In genomic region chr12:67648306-67649164, GRCh38 we compare ENCODE assay signal across 8 cellular contexts. TPM values are rescaled to one million over a fixed set of nuclear protein-coding genes. Genes with fewer than 3 reads are reported as not detected.
DNase-seq lines count a peak whose midpoint lies in the region; ATAC-seq and TF ChIP-seq lines count a peak whose summit lies in the region.

DYRK2 (plus strand) TSS chr12:67648745; CDS start chr12:67649134, 389 bp downstream.

- H3K9me3 Mint-ChIP-seq in activated naive CD4-positive, alpha-beta T cell treated with anti-CD3 and anti-CD28 coated beads for 36 hours: no peaks in the 10 kb centered on the region

- H3K27me3 ChIP-seq in testis: no peaks in the 10 kb centered on the region

- peaks cover 39% of the 10 kb centered on the region for H3K4me1 Mint-ChIP-seq in activated naive CD4-positive, alpha-beta T cell treated with anti-CD3 and anti-CD28 coated beads for 36 hours (ENCODE audit: low read depth)

- peak within 1 kb of the TSS; percentile 87 to 96 for H3K27ac ChIP-seq in testis

- TF ChIP-seq POLR2A in Raji (IDR thresholded peaks at IDR 0.05; ENCODE audit: insufficient read depth, low read depth, low read length) (peak; percentile 87), testis (IDR thresholded peaks at IDR 0.05) (peak; percentile 39)

- peaks cover 20% of the 10 kb centered on the region for H3K4me1 ChIP-seq in testis

- ATAC-seq in GM21423 (IDR thresholded peaks at IDR 0.05; ENCODE audit: unreplicated experiment): peak; percentile 42

- 1 to 2% methylated on average over 13 to 64 of the region's 109 CpGs for WGBS in testis, 2 donors

- peak within 1 kb of the TSS; percentile 88 to 97 for H3K4me3 ChIP-seq in testis

- intact Hi-C loops in activated naive CD4-positive, alpha-beta T cell treated with anti-CD3 and anti-CD28 coated beads for 36 hours (cut with micrococcal nuclease): loop anchor here (2.0 to 5.0 kb wide), 3 partner anchors 71 to 380 kb away; partner anchors contain the start of gene CAND1
- intact Hi-C loops in testis (cut with DNase I; ENCODE audit: low total_unique reads): no loop called here

- DNase-seq in DMS53 (lab: John Stamatoyannopoulos, UW) (peak; percentile 95), HuH-7.5 (ENCODE audit: low spot score) (peak; percentile 83), germinal center (ENCODE audit: low spot score) (peak; percentile 90), nucleus accumbens (lab: John Stamatoyannopoulos, UW) (peak in 51 of 56 donors; percentile 28 to 84 (median 66)), testis (peak; percentile 90)
- peak; percentile 65 for DNase-seq in activated naive CD4-positive, alpha-beta T cell treated with anti-CD3 and anti-CD28 coated beads for 36 hours

- no peaks in the 10 kb centered on the region for H3K27me3 Mint-ChIP-seq in activated naive CD4-positive, alpha-beta T cell treated with anti-CD3 and anti-CD28 coated beads for 36 hours (ENCODE audit: low read depth)

- peak within 1 kb of the TSS; percentile 81 for H3K27ac Mint-ChIP-seq in activated naive CD4-positive, alpha-beta T cell treated with anti-CD3 and anti-CD28 coated beads for 36 hours

- CTCF ChIA-PET in activated naive CD4-positive, alpha-beta T cell treated with anti-CD3 and anti-CD28 coated beads for 36 hours (lab: Charles Lee): interaction anchor here (0.5 to 1.6 kb wide), 5 partner anchors 12 to 1343 kb away, joined by 3 to 6 read pairs (median 5); no protein-coding TSS in a partner anchor

- H3K36me3 Mint-ChIP-seq in activated naive CD4-positive, alpha-beta T cell treated with anti-CD3 and anti-CD28 coated beads for 36 hours (ENCODE audit: low read depth): peaks cover 14% of the 10 kb centered on the region

- no peak for TF ChIP-seq CTCF in testis (IDR thresholded peaks at IDR 0.05)

- H3K9me3 ChIP-seq in testis: no peaks in the 10 kb centered on the region

- H3K36me3 ChIP-seq in testis (ENCODE audit: low read depth, missing control alignments): no peaks in the 10 kb centered on the region

- peak within 1 kb of the TSS; percentile 98 for H3K4me3 Mint-ChIP-seq in activated naive CD4-positive, alpha-beta T cell treated with anti-CD3 and anti-CD28 coated beads for 36 hours

RNA-seq across cellular contexts. Expression of gene DYRK2, which starts in this region (rescaled TPM):
- total RNA-seq in activated naive CD4-positive, alpha-beta T cell treated with anti-CD3 and anti-CD28 coated beads for 36 hours: 10 to 100 TPM; 29.3 to 30.0 TPM
- 10 to 100 TPM; 17.4 to 18.4 TPM for total RNA-seq in testis
- 14.6 TPM for polyA plus RNA-seq in testis (ENCODE audit: insufficient read depth, low read depth, low replicate concordance)

Comparison
In these comparisons a context has a peak if more than half of its experiments do, and no peak if none do; other contexts are left out.
1. Peak in every context shown above with its lines: DNase-seq, ATAC-seq, H3K4me3 ChIP-seq and H3K27ac ChIP-seq.